Comparison of ENCODE assay signal across 21 cellular contexts in genomic region chr15:80204231-80204630, GRCh38. TPM values are rescaled to one million over a fixed set of nuclear protein-coding genes. Genes with fewer than 3 reads are reported as not detected.
DNase-seq lines count a peak whose midpoint lies in the region; ATAC-seq and TF ChIP-seq lines count a peak whose summit lies in the region.
"Had no signal": no experiment of that assay in that cellular context is flagged by ENCODE, and none has a peak within 500 bp of the region (broad histone marks: within the 10 kb centered on the region; RNA-seq: fewer than 3 reads in every experiment).

No MANE protein-coding gene starts in this region.

- no peak for ATAC-seq in left ventricle myocardium superior
- no peak for ATAC-seq in GM21360 (IDR thresholded peaks at IDR 0.05; ENCODE audit: unreplicated experiment)
- no peak for ATAC-seq in GM21723 (IDR thresholded peaks at IDR 0.05; ENCODE audit: unreplicated experiment)

- no peaks in the 10 kb centered on the region for H3K4me1 ChIP-seq in right atrium auricular region

- DNase-seq in right atrium auricular region (ENCODE audit: low spot score) (peak; percentile 26), left ventricle myocardium superior (no peak), coronary artery (ENCODE audit: low spot score) (peak; percentile 29), left kidney (ENCODE audit: low read depth, low spot score) (peak; percentile 17)
- DNase-seq: C1 segment of cervical spinal cord; Calu3; CD4-positive, alpha-beta memory T cell; COR-L47; DMS53; DMS79 treated with DMSO at 0.1 percent for 48 hours; GF-D8; GM23248; HCEC 1CT had no signal

- H3K27ac ChIP-seq in right atrium auricular region (no peak overlapping the region), coronary artery (no peak overlapping the region)
- H3K27ac ChIP-seq: GM23248 had no signal

- no peaks in the 10 kb centered on the region for H3K36me3 ChIP-seq in right atrium auricular region

- intact Hi-C loops in left ventricle myocardium superior (cut with micrococcal nuclease): no loop called here

- H3K27me3 ChIP-seq in right atrium auricular region: no peaks in the 10 kb centered on the region

- H3K9me3 ChIP-seq in right atrium auricular region: no peaks in the 10 kb centered on the region

- no peak for TF ChIP-seq CTCF in right atrium auricular region (IDR thresholded peaks at IDR 0.05)
- TF ChIP-seq CTCF in coronary artery (IDR thresholded peaks at IDR 0.05): no peak

- H3K4me3 ChIP-seq in right atrium auricular region (no peak overlapping the region), coronary artery (no peak overlapping the region)
- H3K4me3 ChIP-seq: GM23248 had no signal

RNA-seq across cellular contexts. Expression of gene CTXND1, which starts 47.8 kb away (rescaled TPM):
- under 1 TPM; 0.22 to 0.59 TPM for total RNA-seq in right atrium auricular region
- total RNA-seq in left ventricle myocardium superior: 3.2 TPM
- total RNA-seq: A172; A673; Calu3; CD4-positive, alpha-beta memory T cell; Daoy; G401; GM23248; H1; H7 had no signal

RNA-seq across cellular contexts. Expression of gene FAH, which starts 51.4 kb away (rescaled TPM):
- total RNA-seq in right atrium auricular region (10 to 100 TPM; 14.4 to 14.6 TPM), left ventricle myocardium superior (21.9 TPM)
